Comparison of ENCODE assay signal across 1 cellular context in genomic region chr11:78325274-78325781, GRCh38.
A peak's percentile ranks its signal among the peaks of the same experiment; 100 is the strongest.
TF ChIP-seq lines count a peak whose summit lies in the region.

No MANE protein-coding gene starts in this region.

TF ChIP-seq in K562, 482 proteins besides CTCF, POLR2A, EP300 and RAD21 (continued from another document and continues in another):
- TF ChIP-seq, protein P1, sequence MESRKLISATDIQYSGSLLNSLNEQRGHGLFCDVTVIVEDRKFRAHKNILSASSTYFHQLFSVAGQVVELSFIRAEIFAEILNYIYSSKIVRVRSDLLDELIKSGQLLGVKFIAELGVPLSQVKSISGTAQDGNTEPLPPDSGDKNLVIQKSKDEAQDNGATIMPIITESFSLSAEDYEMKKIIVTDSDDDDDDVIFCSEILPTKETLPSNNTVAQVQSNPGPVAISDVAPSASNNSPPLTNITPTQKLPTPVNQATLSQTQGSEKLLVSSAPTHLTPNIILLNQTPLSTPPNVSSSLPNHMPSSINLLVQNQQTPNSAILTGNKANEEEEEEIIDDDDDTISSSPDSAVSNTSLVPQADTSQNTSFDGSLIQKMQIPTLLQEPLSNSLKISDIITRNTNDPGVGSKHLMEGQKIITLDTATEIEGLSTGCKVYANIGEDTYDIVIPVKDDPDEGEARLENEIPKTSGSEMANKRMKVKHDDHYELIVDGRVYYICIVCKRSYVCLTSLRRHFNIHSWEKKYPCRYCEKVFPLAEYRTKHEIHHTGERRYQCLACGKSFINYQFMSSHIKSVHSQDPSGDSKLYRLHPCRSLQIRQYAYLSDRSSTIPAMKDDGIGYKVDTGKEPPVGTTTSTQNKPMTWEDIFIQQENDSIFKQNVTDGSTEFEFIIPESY (CRISPR knock-in tag; IDR thresholded peaks at IDR 0.05), result no peak
- no peak for TF ChIP-seq POLR2B (IDR thresholded peaks at IDR 0.05; ENCODE audit: low read depth, partially characterized antibody)
- no peak for TF ChIP-seq CBX1 (IDR thresholded peaks at IDR 0.05; ENCODE audit: low read depth)
- TF ChIP-seq, protein P2, sequence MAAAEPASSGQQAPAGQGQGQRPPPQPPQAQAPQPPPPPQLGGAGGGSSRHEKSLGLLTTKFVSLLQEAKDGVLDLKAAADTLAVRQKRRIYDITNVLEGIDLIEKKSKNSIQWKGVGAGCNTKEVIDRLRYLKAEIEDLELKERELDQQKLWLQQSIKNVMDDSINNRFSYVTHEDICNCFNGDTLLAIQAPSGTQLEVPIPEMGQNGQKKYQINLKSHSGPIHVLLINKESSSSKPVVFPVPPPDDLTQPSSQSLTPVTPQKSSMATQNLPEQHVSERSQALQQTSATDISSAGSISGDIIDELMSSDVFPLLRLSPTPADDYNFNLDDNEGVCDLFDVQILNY (CRISPR knock-in tag; IDR thresholded peaks at IDR 0.05), result no peak
- TF ChIP-seq ZNF316 (IDR thresholded peaks at IDR 0.05), result peak; percentile 45; the same call in 1 of the 2 replicates
- TF ChIP-seq KHSRP (IDR thresholded peaks at IDR 0.05), result no peak
- no peak for TF ChIP-seq RHOXF2B (CRISPR knock-in tag; conservative IDR thresholded peaks at IDR 0.05)
- no peak for TF ChIP-seq ZBED1 (IDR thresholded peaks at IDR 0.05)
- TF ChIP-seq FOXP1 (CRISPR knock-in tag; IDR thresholded peaks at IDR 0.05), result no peak
- TF ChIP-seq MYBL2 (IDR thresholded peaks at IDR 0.05; ENCODE audit: low read depth), result no peak
- no peak for TF ChIP-seq MYBL2 (CRISPR knock-in tag; IDR thresholded peaks at IDR 0.05; ENCODE audit: borderline replicate concordance)
- TF ChIP-seq ARID3B (CRISPR knock-in tag; IDR thresholded peaks at IDR 0.05; ENCODE audit: borderline replicate concordance), result no peak
- TF ChIP-seq ZNF75A (CRISPR knock-in tag; IDR thresholded peaks at IDR 0.05), result no peak
- peak; percentile 52 for TF ChIP-seq CREM (IDR thresholded peaks at IDR 0.05; ENCODE audit: low read depth)
- TF ChIP-seq TBP (optimal IDR thresholded peaks at IDR 0.05; ENCODE audit: low read depth, low read length), result no peak
- TF ChIP-seq HDAC6 (IDR thresholded peaks at IDR 0.05; ENCODE audit: low read depth, low read length), result no peak
- no peak for TF ChIP-seq TCF7L2 (IDR thresholded peaks at IDR 0.05; ENCODE audit: low read depth, low read length)
- no peak for TF ChIP-seq ZNF347 (CRISPR knock-in tag; IDR thresholded peaks at IDR 0.05; ENCODE audit: low read depth)
- no peak for TF ChIP-seq ID3 (CRISPR knock-in tag; IDR thresholded peaks at IDR 0.05)
- TF ChIP-seq ID3 (tag; IDR thresholded peaks at IDR 0.05), result no peak
- TF ChIP-seq POLR2G (IDR thresholded peaks at IDR 0.05; ENCODE audit: low read depth, low read length), result no peak
- no peak for TF ChIP-seq CBX5 (IDR thresholded peaks at IDR 0.05; ENCODE audit: borderline replicate concordance, low read depth)
- no peak for TF ChIP-seq CREB1 (IDR thresholded peaks at IDR 0.05)
- TF ChIP-seq CREB1 (CRISPR knock-in tag; IDR thresholded peaks at IDR 0.05), result no peak
- TF ChIP-seq ARID4B (CRISPR knock-in tag; IDR thresholded peaks at IDR 0.05), result no peak
- no peak; the same call in 1 of the 2 replicates for TF ChIP-seq CXXC5 (CRISPR knock-in tag; IDR thresholded peaks at IDR 0.05)
- TF ChIP-seq STAG1 (CRISPR knock-in tag; IDR thresholded peaks at IDR 0.05; ENCODE audit: borderline replicate concordance), result no peak
- no peak for TF ChIP-seq ILF3 (IDR thresholded peaks at IDR 0.05; ENCODE audit: borderline replicate concordance)
- TF ChIP-seq NEUROD1 (IDR thresholded peaks at IDR 0.05; ENCODE audit: borderline replicate concordance, low read depth, low read length, partially characterized antibody), result peak; percentile 43
- peak; percentile 89 for TF ChIP-seq NFE2 (IDR thresholded peaks at IDR 0.05; ENCODE audit: low read depth)
- peak; percentile 72; the same call in 1 of the 2 replicates for TF ChIP-seq DMBX1 (CRISPR knock-in tag; IDR thresholded peaks at IDR 0.05; ENCODE audit: borderline replicate concordance)
- TF ChIP-seq, protein P3, sequence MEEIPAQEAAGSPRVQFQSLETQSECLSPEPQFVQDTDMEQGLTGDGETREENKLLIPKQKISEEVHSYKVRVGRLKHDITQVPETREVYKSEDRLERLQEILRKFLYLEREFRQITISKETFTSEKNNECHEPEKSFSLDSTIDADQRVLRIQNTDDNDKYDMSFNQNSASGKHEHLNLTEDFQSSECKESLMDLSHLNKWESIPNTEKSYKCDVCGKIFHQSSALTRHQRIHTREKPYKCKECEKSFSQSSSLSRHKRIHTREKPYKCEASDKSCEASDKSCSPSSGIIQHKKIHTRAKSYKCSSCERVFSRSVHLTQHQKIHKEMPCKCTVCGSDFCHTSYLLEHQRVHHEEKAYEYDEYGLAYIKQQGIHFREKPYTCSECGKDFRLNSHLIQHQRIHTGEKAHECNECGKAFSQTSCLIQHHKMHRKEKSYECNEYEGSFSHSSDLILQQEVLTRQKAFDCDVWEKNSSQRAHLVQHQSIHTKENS (CRISPR knock-in tag; IDR thresholded peaks at IDR 0.05), result no peak
- no peak for TF ChIP-seq CREBBP (IDR thresholded peaks at IDR 0.05; ENCODE audit: low read depth, low read length)
- no peak for TF ChIP-seq MEF2D (tag; conservative IDR thresholded peaks at IDR 0.05; ENCODE audit: low read depth)
- TF ChIP-seq JUN (IDR thresholded peaks at IDR 0.05; ENCODE audit: borderline replicate concordance, low read depth, low read length), result no peak
- no peak for TF ChIP-seq JUN (CRISPR knock-in tag; IDR thresholded peaks at IDR 0.05; ENCODE audit: borderline replicate concordance)
- TF ChIP-seq ZNF507 (tag; conservative IDR thresholded peaks at IDR 0.05), result no peak
- no peak for TF ChIP-seq MCM3 (IDR thresholded peaks at IDR 0.05)
- TF ChIP-seq ZNF518B (CRISPR knock-in tag; IDR thresholded peaks at IDR 0.05), result no peak
